ENCODE assay signal across 8 cellular contexts in genomic region chr11:65422633-65423515, GRCh38. TPM values are rescaled to one million over a fixed set of nuclear protein-coding genes. Genes with fewer than 3 reads are reported as not detected.
DNase-seq lines count a peak whose midpoint lies in the region; ATAC-seq and TF ChIP-seq lines count a peak whose summit lies in the region.

Gene NEAT1, plus strand, starts transcription at chr11:65422798.

- H3K4me3 ChIP-seq in HUES6 (ENCODE audit: low read depth, low read length) (peak within 1 kb of the TSS; percentile 77), SJSA1 (peak within 1 kb of the TSS; percentile 44), foreskin fibroblast (ENCODE audit: low read depth in 1 of 2, low read length in 2 of 2) (peak within 1 kb of the TSS; percentile 77 to 82), neuron (ENCODE audit: low read length) (peak within 1 kb of the TSS; percentile 94)

- H2AFZ ChIP-seq in neuron (ENCODE audit: low read depth, low read length) = no peak within 1 kb of the TSS

- peak within 1 kb of the TSS; percentile 96 for H3K9ac ChIP-seq in HUES6 (ENCODE audit: low read length)

- H3K36me3 ChIP-seq in HUES6 (ENCODE audit: control insufficient read depth, insufficient read depth, low read length) (peaks cover 28% of the 10 kb centered on the region; the same call in 1 of the 2 replicates), SJSA1 (peaks cover 37% of the 10 kb centered on the region), neuron (ENCODE audit: insufficient read depth, low read length) (peaks cover 24% of the 10 kb centered on the region)

- H3K4me1 ChIP-seq in HUES6 (ENCODE audit: control insufficient read depth, insufficient read depth, low read length) (peaks cover 62% of the 10 kb centered on the region), SJSA1 (replicated peaks) (peaks cover 98% of the 10 kb centered on the region), neuron (ENCODE audit: insufficient read depth, low read length) (peaks cover 45% of the 10 kb centered on the region)

- H3K27ac ChIP-seq in HUES6 (ENCODE audit: low read depth, low read length) (peak within 1 kb of the TSS; percentile 97), SJSA1 (peak within 1 kb of the TSS; percentile 99)

- DNase-seq in DMS79 treated with DMSO at 0.1 percent for 48 hours (lab: John Stamatoyannopoulos, UW) (peak; percentile 92), SJSA1 (ENCODE audit: low read depth in 1 of 2, low spot score in 2 of 2) (peak; percentile 96 to 99), foreskin fibroblast (peak; percentile 94 to 98), stromal cell of bone marrow (ENCODE audit: low read depth) (peak; percentile 93)
- peak; percentile 91 for DNase-seq in activated gamma-delta T cell treated with anti-CD3 and anti-CD28 coated beads, Interleukin-2, amount 50 U/mL, for 16 hours (ENCODE audit: low read depth)

- no peak for TF ChIP-seq CTCF in foreskin fibroblast (IDR thresholded peaks at IDR 0.05; ENCODE audit: low read depth, low read length)

- no peaks in the 10 kb centered on the region for H3K27me3 ChIP-seq in HUES6 (ENCODE audit: control insufficient read depth, insufficient read depth, low read length)
- no peaks in the 10 kb centered on the region; the same call in 1 of the 2 replicates for H3K27me3 ChIP-seq in SJSA1 (replicated peaks)
- H3K27me3 ChIP-seq in neuron (ENCODE audit: insufficient read depth, low read length) = no peaks in the 10 kb centered on the region

- no peak for ATAC-seq in GM19467 (IDR thresholded peaks at IDR 0.05; ENCODE audit: unreplicated experiment)

- no peaks in the 10 kb centered on the region for H3K9me3 ChIP-seq in HUES6 (ENCODE audit: control insufficient read depth, insufficient read depth, low read depth, low read length)
- no peaks in the 10 kb centered on the region; the same call in 1 of the 2 replicates for H3K9me3 ChIP-seq in SJSA1 (replicated peaks)
- no peaks in the 10 kb centered on the region for H3K9me3 ChIP-seq in neuron (ENCODE audit: low read length)

RNA-seq across cellular contexts. Expression of gene NEAT1, which starts in this region (rescaled TPM):
- total RNA-seq in SJSA1 (2014; rRNA removed; shearing (Covaris generic)) = 6.9 and 12.1 TPM in 2 replicates

Comparison
In these comparisons a context has a peak if more than half of its experiments do, and no peak if none do; other contexts are left out.
1. H3K4me3 ChIP-seq: peak in every context shown above with its lines; median percentile 94 in neuron; 80 in foreskin fibroblast; 77 in HUES6; 44 in SJSA1.